Comparison of ENCODE assay signal across 1 cellular context in the genomic region with DNA sequence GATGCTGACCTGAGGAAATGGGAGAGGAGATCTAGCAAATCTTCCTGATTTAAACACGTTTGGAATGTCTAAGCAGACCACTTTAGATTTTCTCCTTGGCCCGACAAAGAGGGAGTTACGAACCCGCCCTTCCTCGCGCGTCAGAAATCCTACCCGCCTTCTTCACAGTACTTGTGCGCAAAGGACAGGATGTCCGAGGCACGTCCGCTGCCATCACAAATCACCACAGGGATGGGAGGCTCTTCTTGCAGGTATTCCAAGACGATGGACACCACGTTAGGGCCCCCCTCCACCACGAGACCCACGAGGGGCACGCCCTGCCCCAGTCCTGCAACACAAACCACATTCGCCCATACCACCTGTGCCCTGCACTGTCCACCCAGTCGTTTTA.
TF ChIP-seq lines count a peak whose summit lies in the region.

No MANE protein-coding gene starts in this region.

TF ChIP-seq in GM23338, 12 proteins besides CTCF, POLR2A, EP300 and RAD21 (continued from another document):
- TF ChIP-seq, protein P1, sequence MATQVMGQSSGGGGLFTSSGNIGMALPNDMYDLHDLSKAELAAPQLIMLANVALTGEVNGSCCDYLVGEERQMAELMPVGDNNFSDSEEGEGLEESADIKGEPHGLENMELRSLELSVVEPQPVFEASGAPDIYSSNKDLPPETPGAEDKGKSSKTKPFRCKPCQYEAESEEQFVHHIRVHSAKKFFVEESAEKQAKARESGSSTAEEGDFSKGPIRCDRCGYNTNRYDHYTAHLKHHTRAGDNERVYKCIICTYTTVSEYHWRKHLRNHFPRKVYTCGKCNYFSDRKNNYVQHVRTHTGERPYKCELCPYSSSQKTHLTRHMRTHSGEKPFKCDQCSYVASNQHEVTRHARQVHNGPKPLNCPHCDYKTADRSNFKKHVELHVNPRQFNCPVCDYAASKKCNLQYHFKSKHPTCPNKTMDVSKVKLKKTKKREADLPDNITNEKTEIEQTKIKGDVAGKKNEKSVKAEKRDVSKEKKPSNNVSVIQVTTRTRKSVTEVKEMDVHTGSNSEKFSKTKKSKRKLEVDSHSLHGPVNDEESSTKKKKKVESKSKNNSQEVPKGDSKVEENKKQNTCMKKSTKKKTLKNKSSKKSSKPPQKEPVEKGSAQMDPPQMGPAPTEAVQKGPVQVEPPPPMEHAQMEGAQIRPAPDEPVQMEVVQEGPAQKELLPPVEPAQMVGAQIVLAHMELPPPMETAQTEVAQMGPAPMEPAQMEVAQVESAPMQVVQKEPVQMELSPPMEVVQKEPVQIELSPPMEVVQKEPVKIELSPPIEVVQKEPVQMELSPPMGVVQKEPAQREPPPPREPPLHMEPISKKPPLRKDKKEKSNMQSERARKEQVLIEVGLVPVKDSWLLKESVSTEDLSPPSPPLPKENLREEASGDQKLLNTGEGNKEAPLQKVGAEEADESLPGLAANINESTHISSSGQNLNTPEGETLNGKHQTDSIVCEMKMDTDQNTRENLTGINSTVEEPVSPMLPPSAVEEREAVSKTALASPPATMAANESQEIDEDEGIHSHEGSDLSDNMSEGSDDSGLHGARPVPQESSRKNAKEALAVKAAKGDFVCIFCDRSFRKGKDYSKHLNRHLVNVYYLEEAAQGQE (IDR thresholded peaks at IDR 0.05; ENCODE audit: unreplicated experiment), result no peak
- no peak for TF ChIP-seq NANOG (IDR thresholded peaks at IDR 0.05; ENCODE audit: borderline replicate concordance)
